Comparison of ENCODE assay signal across 27 cellular contexts in the genomic region with DNA sequence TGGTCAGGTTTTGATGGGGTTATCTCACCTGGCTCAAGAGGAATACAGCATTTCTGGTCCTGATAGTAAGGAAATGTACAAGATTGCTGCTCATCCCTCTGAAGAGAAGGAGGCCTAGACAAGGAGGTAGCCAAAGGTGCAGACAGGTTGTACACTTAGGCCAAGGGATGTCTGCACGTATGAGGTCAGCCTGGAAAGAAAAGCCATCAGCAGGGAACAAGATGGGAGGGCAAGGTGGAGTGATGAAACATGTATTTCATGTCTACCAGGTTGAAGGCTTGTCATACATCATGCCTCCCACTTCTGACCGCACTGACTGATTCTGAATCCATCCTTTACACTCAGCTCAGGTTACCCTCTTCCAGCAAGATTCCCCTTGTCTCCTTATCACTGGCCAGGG.
"Had no signal": no experiment of that assay in that cellular context is flagged by ENCODE, and none has a peak within 500 bp of the region (broad histone marks: within the 10 kb centered on the region; RNA-seq: fewer than 3 reads in every experiment).

No MANE protein-coding gene starts in this region.

- DNase-seq: stimulated activated CD4-positive, alpha-beta T cell treated with anti-CD3 and anti-CD28 coated beads, Interleukin-2, amount 100 ng/mL, for 48 hours; stimulated activated CD4-positive, alpha-beta T cell treated with anti-CD3 and anti-CD28 coated beads, Interleukin-4, amount 100 ng/mL, for 1 hour; stimulated activated CD4-positive, alpha-beta T cell treated with anti-CD3 and anti-CD28 coated beads, Interleukin-4, amount 100 ng/mL, for 24 hours; stimulated activated CD4-positive, alpha-beta T cell treated with anti-CD3 and anti-CD28 coated beads, Interleukin-4, amount 100 ng/mL, for 4 hours; stimulated activated CD8-positive, alpha-beta memory T cell treated with anti-CD3 and anti-CD28 coated beads, Interleukin-4, amount 100 ng/mL, for 48 hours; stimulated activated naive B cell treated with anti-CD40 and anti-IgM and Interleukin-4, amounts not matched to agents 10 μg/mL and 1 μg/mL and 100 μg/mL, for 72 hours; stimulated activated naive CD4-positive, alpha-beta T cell; stimulated activated naive CD4-positive, alpha-beta T cell treated with Interleukin-2 at 50 U/mL for 16 hours; stimulated activated naive CD8-positive, alpha-beta T cell treated with anti-CD3 and anti-CD28 coated beads, Interleukin-15, amount 100 ng/mL, for 72 hours; stimulated activated naive CD8-positive, alpha-beta T cell treated with anti-CD3 and anti-CD28 coated beads, Interleukin-15, Interleukin-2, amounts not matched to agents 100 U/mL and 50 U/mL, for 24 hours; stomach; substantia nigra; testis; thyroid gland; tibial artery; transverse colon; trophoblast cell; upper lobe of left lung; upper lobe of right lung; uterus had no signal

- ATAC-seq: stimulated activated effector memory CD8-positive, alpha-beta T cell treated with anti-CD3 and anti-CD28 coated beads, Interleukin-12 subunit alpha, Interleukin-12 subunit beta, amount 100 ng/mL, for 72 hours; stimulated activated memory B cell treated with anti-CD40 and anti-IgM and Interleukin-4, amounts not matched to agents 10 μg/mL and 1 μg/mL and 100 μg/mL, for 72 hours; stimulated activated naive B cell treated with anti-CD40 and anti-IgM and Interleukin-4, amounts not matched to agents 10 μg/mL and 1 μg/mL and 100 μg/mL, for 72 hours; stimulated activated naive CD8-positive, alpha-beta T cell treated with anti-CD3 and anti-CD28 coated beads, Interleukin-15, amount 100 ng/mL, for 72 hours; stimulated activated naive CD8-positive, alpha-beta T cell treated with anti-CD3 and anti-CD28 coated beads, Interleukin-15, Interleukin-2, amounts not matched to agents 100 U/mL and 50 U/mL, for 24 hours; upper lobe of right lung had no signal

- H3K27ac ChIP-seq: stomach, suprapubic skin, testis, thoracic aorta, thyroid gland, tibial artery, tibial nerve, transverse colon, upper lobe of left lung, upper lobe of right lung, uterus, vagina had no signal

- H3K9me3 ChIP-seq: stomach, suprapubic skin, testis, thoracic aorta, thyroid gland, tibial artery, tibial nerve, transverse colon, upper lobe of left lung, upper lobe of right lung, uterus, vagina had no signal

- H3K4me3 ChIP-seq: stomach, suprapubic skin, testis, thoracic aorta, thyroid gland, tibial artery, tibial nerve, transverse colon, upper lobe of left lung, upper lobe of right lung, uterus, vagina had no signal

- H3K27me3 ChIP-seq: stomach, suprapubic skin, testis, thyroid gland, tibial artery, tibial nerve, transverse colon, upper lobe of left lung, upper lobe of right lung, uterus, vagina had no signal

- H3K36me3 ChIP-seq: stomach, suprapubic skin, thoracic aorta, thyroid gland, tibial artery, tibial nerve, transverse colon, upper lobe of left lung, upper lobe of right lung, uterus, vagina had no signal

- FAIRE-seq: urothelium cell line had no signal

- H3K4me1 ChIP-seq: stomach, suprapubic skin, testis, thyroid gland, tibial artery, tibial nerve, transverse colon, upper lobe of left lung, upper lobe of right lung, uterus, vagina had no signal
